ENCODE assay signal across 1 cellular context in genomic region chr12:32107376-32108267, GRCh38.
A peak's percentile ranks its signal among the peaks of the same experiment; 100 is the strongest.
TF ChIP-seq lines count a peak whose summit lies in the region.

No MANE protein-coding gene starts in this region.

TF ChIP-seq in K562, 482 proteins besides CTCF, POLR2A, EP300 and RAD21 (continued from another document):
- TF ChIP-seq SREBF2 (CRISPR knock-in tag; IDR thresholded peaks at IDR 0.05), result no peak
- peak; percentile 33; the same call in 1 of the 2 replicates for TF ChIP-seq CTBP1 (IDR thresholded peaks at IDR 0.05; ENCODE audit: borderline replicate concordance)
- peak; percentile 87 for TF ChIP-seq HDAC2 (IDR thresholded peaks at IDR 0.05)
- TF ChIP-seq, protein P1, sequence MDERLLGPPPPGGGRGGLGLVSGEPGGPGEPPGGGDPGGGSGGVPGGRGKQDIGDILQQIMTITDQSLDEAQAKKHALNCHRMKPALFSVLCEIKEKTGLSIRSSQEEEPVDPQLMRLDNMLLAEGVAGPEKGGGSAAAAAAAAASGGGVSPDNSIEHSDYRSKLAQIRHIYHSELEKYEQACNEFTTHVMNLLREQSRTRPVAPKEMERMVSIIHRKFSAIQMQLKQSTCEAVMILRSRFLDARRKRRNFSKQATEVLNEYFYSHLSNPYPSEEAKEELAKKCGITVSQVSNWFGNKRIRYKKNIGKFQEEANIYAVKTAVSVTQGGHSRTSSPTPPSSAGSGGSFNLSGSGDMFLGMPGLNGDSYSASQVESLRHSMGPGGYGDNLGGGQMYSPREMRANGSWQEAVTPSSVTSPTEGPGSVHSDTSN (CRISPR knock-in tag; IDR thresholded peaks at IDR 0.05; ENCODE audit: low read depth), result no peak
- TF ChIP-seq, protein P1 (tag; conservative IDR thresholded peaks at IDR 0.05; ENCODE audit: low read depth), result peak; percentile 56
- TF ChIP-seq SOX6 (IDR thresholded peaks at IDR 0.05), result 0 out of 2 replicates have a peak, but pooled peaks have one; percentile 20
- no peak for TF ChIP-seq ZBTB2 (IDR thresholded peaks at IDR 0.05)
- TF ChIP-seq, protein P2, sequence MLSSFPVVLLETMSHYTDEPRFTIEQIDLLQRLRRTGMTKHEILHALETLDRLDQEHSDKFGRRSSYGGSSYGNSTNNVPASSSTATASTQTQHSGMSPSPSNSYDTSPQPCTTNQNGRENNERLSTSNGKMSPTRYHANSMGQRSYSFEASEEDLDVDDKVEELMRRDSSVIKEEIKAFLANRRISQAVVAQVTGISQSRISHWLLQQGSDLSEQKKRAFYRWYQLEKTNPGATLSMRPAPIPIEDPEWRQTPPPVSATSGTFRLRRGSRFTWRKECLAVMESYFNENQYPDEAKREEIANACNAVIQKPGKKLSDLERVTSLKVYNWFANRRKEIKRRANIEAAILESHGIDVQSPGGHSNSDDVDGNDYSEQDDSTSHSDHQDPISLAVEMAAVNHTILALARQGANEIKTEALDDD (IDR thresholded peaks at IDR 0.05), result peak; percentile 58
- peak; percentile 98 for TF ChIP-seq KDM1A (IDR thresholded peaks at IDR 0.05)
- TF ChIP-seq HDAC1 (IDR thresholded peaks at IDR 0.05), result peak in 1 of 2 experiments; percentile 80; a peak in 1 of 4 replicates
- 0 out of 2 replicates have a peak, but pooled peaks have one; percentile 10 for TF ChIP-seq KLF16 (IDR thresholded peaks at IDR 0.05)
- TF ChIP-seq PRDM10 (IDR thresholded peaks at IDR 0.05; ENCODE audit: partially characterized antibody), result peak; percentile 88
- TF ChIP-seq ARID1B (IDR thresholded peaks at IDR 0.05), result 0 out of 2 replicates have a peak, but pooled peaks have one; percentile 8
- peak; percentile 16 to 21; a peak in 1 of 4 replicates for TF ChIP-seq TEAD1 (CRISPR knock-in tag; IDR thresholded peaks at IDR 0.05)
- no peak for TF ChIP-seq POLR2H (tag; IDR thresholded peaks at IDR 0.05; ENCODE audit: low read depth)
- TF ChIP-seq ARHGAP35 (IDR thresholded peaks at IDR 0.05; ENCODE audit: partially characterized antibody), result no peak
- TF ChIP-seq, protein P3, sequence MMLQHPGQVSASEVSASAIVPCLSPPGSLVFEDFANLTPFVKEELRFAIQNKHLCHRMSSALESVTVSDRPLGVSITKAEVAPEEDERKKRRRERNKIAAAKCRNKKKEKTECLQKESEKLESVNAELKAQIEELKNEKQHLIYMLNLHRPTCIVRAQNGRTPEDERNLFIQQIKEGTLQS (IDR thresholded peaks at IDR 0.05), result peak; percentile 42
- TF ChIP-seq, protein P3 (CRISPR knock-in tag; conservative IDR thresholded peaks at IDR 0.05), result no peak
- TF ChIP-seq SMAD4 (CRISPR knock-in tag; conservative IDR thresholded peaks at IDR 0.05), result 0 out of 2 replicates have a peak, but pooled peaks have one; percentile 23
- TF ChIP-seq, protein P4, sequence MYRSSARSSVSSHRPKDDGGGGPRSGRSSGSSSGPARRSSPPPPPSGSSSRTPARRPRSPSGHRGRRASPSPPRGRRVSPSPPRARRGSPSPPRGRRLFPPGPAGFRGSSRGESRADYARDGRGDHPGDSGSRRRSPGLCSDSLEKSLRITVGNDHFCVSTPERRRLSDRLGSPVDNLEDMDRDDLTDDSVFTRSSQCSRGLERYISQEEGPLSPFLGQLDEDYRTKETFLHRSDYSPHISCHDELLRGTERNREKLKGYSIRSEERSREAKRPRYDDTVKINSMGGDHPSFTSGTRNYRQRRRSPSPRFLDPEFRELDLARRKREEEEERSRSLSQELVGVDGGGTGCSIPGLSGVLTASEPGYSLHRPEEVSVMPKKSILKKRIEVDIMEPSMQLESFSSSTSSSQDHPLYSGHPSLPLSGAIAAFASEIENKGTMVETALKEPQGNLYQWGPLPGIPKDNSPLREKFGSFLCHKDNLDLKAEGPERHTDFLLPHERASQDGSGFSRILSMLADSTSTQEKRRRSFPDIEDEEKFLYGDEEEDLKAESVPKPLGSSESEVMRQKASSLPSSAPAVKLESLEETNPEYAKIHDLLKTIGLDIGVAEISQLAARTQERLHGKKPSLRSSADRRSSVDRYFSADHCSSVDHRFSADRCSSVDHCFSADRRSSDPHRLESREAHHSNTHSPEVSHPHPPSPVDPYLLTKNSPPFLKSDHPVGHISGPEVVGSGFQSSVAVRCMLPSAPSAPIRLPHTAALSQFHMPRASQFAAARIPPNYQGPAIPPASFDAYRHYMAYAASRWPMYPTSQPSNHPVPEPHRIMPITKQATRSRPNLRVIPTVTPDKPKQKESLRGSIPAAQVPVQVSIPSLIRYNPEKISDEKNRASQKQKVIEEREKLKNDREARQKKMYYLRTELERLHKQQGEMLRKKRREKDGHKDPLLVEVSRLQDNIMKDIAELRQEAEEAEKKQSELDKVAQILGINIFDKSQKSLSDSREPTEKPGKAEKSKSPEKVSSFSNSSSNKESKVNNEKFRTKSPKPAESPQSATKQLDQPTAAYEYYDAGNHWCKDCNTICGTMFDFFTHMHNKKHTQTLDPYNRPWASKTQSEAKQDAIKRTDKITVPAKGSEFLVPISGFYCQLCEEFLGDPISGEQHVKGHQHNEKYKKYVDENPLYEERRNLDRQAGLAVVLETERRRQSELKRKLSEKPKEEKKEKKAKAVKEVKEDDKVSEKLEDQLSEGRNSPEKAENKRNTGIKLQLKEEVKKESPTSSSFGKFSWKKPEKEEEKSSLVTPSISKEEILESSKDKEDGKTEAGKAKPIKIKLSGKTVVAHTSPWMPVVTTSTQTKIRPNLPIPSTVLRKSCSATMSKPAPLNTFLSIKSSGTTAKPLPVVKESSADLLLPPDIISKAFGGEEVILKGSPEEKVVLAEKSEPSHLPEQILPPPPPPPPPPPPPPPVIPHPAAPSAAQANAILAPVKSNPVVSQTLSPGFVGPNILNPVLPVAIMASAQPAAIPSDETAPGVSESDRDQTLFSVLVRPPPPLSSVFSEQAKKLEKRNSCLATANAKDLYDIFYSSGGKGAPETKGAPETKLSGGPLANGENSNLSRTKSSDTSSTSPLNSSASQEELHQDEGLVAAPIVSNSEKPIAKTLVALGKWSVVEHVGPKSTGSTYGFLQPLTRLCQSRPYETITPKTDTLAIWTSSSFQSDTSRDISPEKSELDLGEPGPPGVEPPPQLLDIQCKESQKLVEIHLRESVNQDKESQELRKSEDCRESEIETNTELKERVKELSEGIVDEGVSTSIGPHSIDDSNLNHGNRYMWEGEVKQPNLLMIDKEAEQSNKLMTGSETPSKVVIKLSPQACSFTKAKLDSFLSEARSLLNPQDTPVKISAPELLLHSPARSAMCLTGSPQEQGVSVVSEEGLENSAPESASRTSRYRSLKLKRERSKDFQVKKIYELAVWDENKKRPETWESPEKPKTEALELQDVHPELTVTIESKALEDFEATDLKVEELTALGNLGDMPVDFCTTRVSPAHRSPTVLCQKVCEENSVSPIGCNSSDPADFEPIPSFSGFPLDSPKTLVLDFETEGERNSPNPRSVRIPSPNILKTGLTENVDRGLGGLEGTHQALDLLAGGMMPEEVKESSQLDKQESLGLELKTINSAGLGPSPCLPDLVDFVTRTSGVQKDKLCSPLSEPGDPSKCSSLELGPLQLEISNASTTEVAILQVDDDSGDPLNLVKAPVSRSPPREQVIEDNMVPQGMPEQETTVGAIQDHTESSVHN (IDR thresholded peaks at IDR 0.05; ENCODE audit: borderline replicate concordance in 1 of 2, low read depth in 1 of 2), result no peak
- no peak for TF ChIP-seq NR2C2 (CRISPR knock-in tag; IDR thresholded peaks at IDR 0.05)
- TF ChIP-seq NR2C2 (tag; IDR thresholded peaks at IDR 0.05), result 0 out of 2 replicates have a peak, but pooled peaks have one; percentile 13
- TF ChIP-seq, protein P5, sequence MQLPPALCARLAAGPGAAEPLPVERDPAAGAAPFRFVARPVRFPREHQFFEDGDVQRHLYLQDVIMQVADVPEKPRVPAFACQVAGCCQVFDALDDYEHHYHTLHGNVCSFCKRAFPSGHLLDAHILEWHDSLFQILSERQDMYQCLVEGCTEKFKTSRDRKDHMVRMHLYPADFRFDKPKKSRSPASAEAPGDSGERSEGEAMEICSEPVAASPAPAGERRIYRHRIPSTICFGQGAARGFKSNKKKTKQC (CRISPR knock-in tag; IDR thresholded peaks at IDR 0.05), result no peak
- 0 out of 2 replicates have a peak, but pooled peaks have one; percentile 9 for TF ChIP-seq FOXK1 (CRISPR knock-in tag; IDR thresholded peaks at IDR 0.05; ENCODE audit: borderline replicate concordance)
- peak; percentile 81 for TF ChIP-seq MEIS2 (IDR thresholded peaks at IDR 0.05; ENCODE audit: partially characterized antibody)
- TF ChIP-seq, protein P6, sequence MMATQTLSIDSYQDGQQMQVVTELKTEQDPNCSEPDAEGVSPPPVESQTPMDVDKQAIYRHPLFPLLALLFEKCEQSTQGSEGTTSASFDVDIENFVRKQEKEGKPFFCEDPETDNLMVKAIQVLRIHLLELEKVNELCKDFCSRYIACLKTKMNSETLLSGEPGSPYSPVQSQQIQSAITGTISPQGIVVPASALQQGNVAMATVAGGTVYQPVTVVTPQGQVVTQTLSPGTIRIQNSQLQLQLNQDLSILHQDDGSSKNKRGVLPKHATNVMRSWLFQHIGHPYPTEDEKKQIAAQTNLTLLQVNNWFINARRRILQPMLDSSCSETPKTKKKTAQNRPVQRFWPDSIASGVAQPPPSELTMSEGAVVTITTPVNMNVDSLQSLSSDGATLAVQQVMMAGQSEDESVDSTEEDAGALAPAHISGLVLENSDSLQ (IDR thresholded peaks at IDR 0.05), result peak; percentile 30
TF ChIP-seq in K562: peak in this region for 29.
